In genomic region chr22:50562523-50563409, GRCh38 we compare ENCODE assay signal across 8 cellular contexts. TPM values are rescaled to one million over a fixed set of nuclear protein-coding genes. Genes with fewer than 3 reads are reported as not detected.
A peak's percentile ranks its signal among the peaks of the same experiment; 100 is the strongest.
DNase-seq lines count a peak whose midpoint lies in the region; ATAC-seq and TF ChIP-seq lines count a peak whose summit lies in the region.

SYCE3 (minus strand) TSS chr22:50562919; CDS start chr22:50556405, 6,514 bp downstream.

- H3K4me3 Mint-ChIP-seq in activated T-cell treated with anti-CD3 and anti-CD28 coated beads, Interleukin-2, amount 50 U/mL, for 4 hours, result peak within 1 kb of the TSS; percentile 86

- H3K27me3 Mint-ChIP-seq in activated T-cell treated with anti-CD3 and anti-CD28 coated beads, Interleukin-2, amount 50 U/mL, for 4 hours (ENCODE audit: low read depth), result no peaks in the 10 kb centered on the region

- no peaks in the 10 kb centered on the region for H3F3A ChIP-seq in PC-3 (ENCODE audit: low read length, unreplicated experiment)

- H3K27ac ChIP-seq in PC-3 (ENCODE audit: low read length), result no peak within 1 kb of the TSS
- peak within 1 kb of the TSS; percentile 64 to 65 (median 64) for H3K27ac ChIP-seq in esophagus muscularis mucosa (replicated peaks in 1 of 4)

- no peaks in the 10 kb centered on the region for H3K36me3 ChIP-seq in PC-3 (ENCODE audit: low read depth, low read length)
- H3K36me3 ChIP-seq in esophagus muscularis mucosa, result peaks cover 0 to 6% (median 0%) of the 10 kb centered on the region in 4 donors

- H3K36me3 Mint-ChIP-seq in activated T-cell treated with anti-CD3 and anti-CD28 coated beads, Interleukin-2, amount 50 U/mL, for 4 hours (ENCODE audit: insufficient read depth), result no peaks in the 10 kb centered on the region

- ATAC-seq in GM21619 (IDR thresholded peaks at IDR 0.05; ENCODE audit: unreplicated experiment) (peak; percentile 89), PC-3 (peak; percentile 96)
- peak; percentile 96 to 99 for ATAC-seq in activated T-cell treated with anti-CD3 and anti-CD28 coated beads, Interleukin-2, amount 50 U/mL, for 4 hours

- peak within 1 kb of the TSS; percentile 41 for H3K9ac ChIP-seq in PC-3 (ENCODE audit: low read length)

- no peak for TF ChIP-seq POLR2A in esophagus muscularis mucosa (IDR thresholded peaks at IDR 0.05; ENCODE audit: low read depth)

- peaks cover 7% of the 10 kb centered on the region for H3K4me1 ChIP-seq in PC-3 (ENCODE audit: insufficient read depth, low read length)
- peaks cover 9 to 16% (median 15%) of the 10 kb centered on the region in 4 donors for H3K4me1 ChIP-seq in esophagus muscularis mucosa

- no peaks in the 10 kb centered on the region for H3K9me2 ChIP-seq in PC-3 (replicated peaks; ENCODE audit: low read length)

- H3K4me3 ChIP-seq in Jurkat, Clone E6-1 (ENCODE audit: low read length), result peak within 1 kb of the TSS; percentile 79
- H3K4me3 ChIP-seq in PC-3 (ENCODE audit: low read length) (peak within 1 kb of the TSS; percentile 84), esophagus muscularis mucosa (peak within 1 kb of the TSS; percentile 57 to 62 (median 60))

- TF ChIP-seq CTCF in PC-3 (conservative IDR thresholded peaks at IDR 0.05; ENCODE audit: low read depth, low read length) (peak; percentile 62), esophagus muscularis mucosa (IDR thresholded peaks at IDR 0.05) (peak; percentile 89 to 100 (median 95))

- CTCF ChIA-PET in PC-3 (lab: Charles Lee), result interaction anchor here (0.6 to 0.8 kb wide), 4 partner anchors 26 to 65 kb away, joined by 3 read pairs; partner anchors contain the start of gene ARSA

- BruUV-seq in PC-3 (replicated peaks; lab: Mats Ljungman, UMichigan), result TSS peak; percentile 96

- H3K27me3 ChIP-seq in PC-3 (ENCODE audit: low read length) (no peaks in the 10 kb centered on the region), esophagus muscularis mucosa (peaks cover 0 to 3% (median 0%) of the 10 kb centered on the region in 4 donors)

- WGBS in esophagus muscularis mucosa, result 12% methylated on average over 19 of the region's 61 CpGs

- no peaks in the 10 kb centered on the region for H4K20me1 ChIP-seq in PC-3 (ENCODE audit: low read length)

- H3K9me3 Mint-ChIP-seq in activated T-cell treated with anti-CD3 and anti-CD28 coated beads, Interleukin-2, amount 50 U/mL, for 4 hours, result no peaks in the 10 kb centered on the region

- intact Hi-C loops in PC-3 (cut with micrococcal nuclease) (loop anchor here (5.0 kb wide), 1 partner anchor 35 kb away; the partner anchor contains the start of gene SCO2), esophagus muscularis mucosa (cut with DNase I) (no loop called here)

- no peaks in the 10 kb centered on the region for H3K79me2 ChIP-seq in PC-3 (ENCODE audit: low read length)

- H3K9me3 ChIP-seq in PC-3 (ENCODE audit: low read length) (no peaks in the 10 kb centered on the region), esophagus muscularis mucosa (no peaks in the 10 kb centered on the region)

- peak within 1 kb of the TSS; percentile 99 for H3K4me2 ChIP-seq in PC-3 (ENCODE audit: low read length)

- POLR2A ChIA-PET in PC-3 (lab: Charles Lee; ENCODE audit: unreplicated experiment), result interaction anchor here (0.6 kb wide), 1 partner anchor 12 kb away, joined by 3 read pairs; no protein-coding TSS in a partner anchor

- H3K4me1 Mint-ChIP-seq in activated T-cell treated with anti-CD3 and anti-CD28 coated beads, Interleukin-2, amount 50 U/mL, for 4 hours (ENCODE audit: low read depth), result peaks cover 12% of the 10 kb centered on the region

- peak within 1 kb of the TSS; percentile 88 for H2AFZ ChIP-seq in PC-3 (ENCODE audit: low read length)

- peak; percentile 90 for DNase-seq in DMS53 treated with DMSO at 0.1 percent for 48 hours (lab: John Stamatoyannopoulos, UW; ENCODE audit: unreplicated experiment)
- DNase-seq in Jurkat, Clone E6-1 (ENCODE audit: low read depth, low spot score), result peak; percentile 87
- peak; percentile 92 for DNase-seq in PC-3
- DNase-seq in activated T-cell treated with anti-CD3 and anti-CD28 coated beads, Interleukin-2, amount 50 U/mL, for 4 hours, result peak; percentile 97
- DNase-seq in esophagus muscularis mucosa (ENCODE audit: extremely low spot score), result peak; percentile 98
- peak; percentile 95 for DNase-seq in myocyte (ENCODE audit: low read depth)
- DNase-seq in stimulated activated CD8-positive, alpha-beta memory T cell treated with anti-CD3 and anti-CD28 coated beads, Interleukin-7, amount 100 ng/mL, for 48 hours (ENCODE audit: extremely low read depth in 1 of 2, low read depth in 1 of 2), result peak; percentile 95 to 96

- no peak for TF ChIP-seq EP300 in esophagus muscularis mucosa (IDR thresholded peaks at IDR 0.05)

RNA-seq across cellular contexts. Expression of gene SYCE3, which starts in this region (rescaled TPM):
- 7.6 TPM for polyA plus RNA-seq in Jurkat, Clone E6-1 (2012; ENCODE audit: insufficient read depth, insufficient read length)
- total RNA-seq in PC-3 (2014; rRNA removed) (1.3 TPM in 1 of 2 replicates, not detected in the other), esophagus muscularis mucosa (not detected), myocyte (not detected in 2 replicates)
- total RNA-seq in activated T-cell treated with anti-CD3 and anti-CD28 coated beads, Interleukin-2, amount 50 U/mL, for 4 hours, result not detected
- 0.21 TPM for polyA plus RNA-seq in myocyte (2012)

Comparison
In these comparisons a context has a peak if more than half of its experiments do, and no peak if none do; other contexts are left out.
1. Peak in DNase-seq and ATAC-seq in activated T-cell treated with anti-CD3 and anti-CD28 coated beads, Interleukin-2, amount 50 U/mL, for 4 hours; RNA of the gene not detected or under 1 TPM.
2. Peak in DNase-seq, H3K4me3 ChIP-seq and H3K27ac ChIP-seq in esophagus muscularis mucosa; RNA of the gene not detected or under 1 TPM.
3. Peak in DNase-seq in myocyte; RNA of the gene not detected or under 1 TPM.